14 cellular contexts compared by ENCODE assay signal in genomic region chr15:66803749-66804148, GRCh38.
DNase-seq lines count a peak whose midpoint lies in the region; TF ChIP-seq lines count a peak whose summit lies in the region.
"Had no signal": no experiment of that assay in that cellular context is flagged by ENCODE, and none has a peak within 500 bp of the region (broad histone marks: within the 10 kb centered on the region; RNA-seq: fewer than 3 reads in every experiment).

No MANE protein-coding gene starts in this region.

- no peak for TF ChIP-seq CTCF in Peyer's patch (IDR thresholded peaks at IDR 0.05)
- no peak for TF ChIP-seq CTCF in neural progenitor cell (IDR thresholded peaks at IDR 0.05)
- TF ChIP-seq CTCF in transverse colon (IDR thresholded peaks at IDR 0.05): no peak
- no peak for TF ChIP-seq CTCF in prostate gland (IDR thresholded peaks at IDR 0.05)

- H3F3A ChIP-seq in neural progenitor cell (ENCODE audit: low read depth): no peaks in the 10 kb centered on the region

- DNase-seq in Peyer's patch: no peak
- DNase-seq in neural progenitor cell (ENCODE audit: low spot score): no peak
- no peak for DNase-seq in transverse colon
- no peak for DNase-seq in prostate gland (ENCODE audit: low spot score)
- no peak for DNase-seq in NCI-H1092 (lab: John Stamatoyannopoulos, UW)
- DNase-seq in MV-4-11 (lab: John Stamatoyannopoulos, UW): no peak
- no peak for DNase-seq in NCI-H345 treated with DMSO at 0.1 percent for 48 hours (lab: John Stamatoyannopoulos, UW; ENCODE audit: unreplicated experiment)
- DNase-seq: activated CD4-positive, alpha-beta T cell treated with anti-CD3 and anti-CD28 coated beads for 48 hours; NCI-H1694 treated with DMSO at 0.1 percent for 48 hours; NCI-H82; stimulated activated naive CD8-positive, alpha-beta T cell treated with anti-CD3 and anti-CD28 coated beads, Interleukin-15, amount 100 ng/mL, for 72 hours had no signal

- in situ Hi-C loops in transverse colon (cut with MboI; ENCODE audit: low pct_ligation_motif_present in 1 of 4, low pct_unique_long_range_greater_than_20kb in 1 of 4, low sequenced_read_pairs in 3 of 4): no loop called here

- H3K36me3 ChIP-seq in Peyer's patch (no peaks in the 10 kb centered on the region), neural progenitor cell (no peaks in the 10 kb centered on the region), transverse colon (no peaks in the 10 kb centered on the region), prostate gland (no peaks in the 10 kb centered on the region)

- intact Hi-C loops in dendritic cell treated with granulocyte-macrophage colony-stimulating factor and Interleukin-4, amounts not matched to agents 40 ng/mL and 50 ng/mL, for 4 days (cut with micrococcal nuclease): loop anchor here (5.0 kb wide), 1 partner anchor 49 kb away; no protein-coding TSS in a partner anchor
- intact Hi-C loops in transverse colon (cut with DNase I; ENCODE audit: low total_unique reads) (no loop called here), prostate gland (cut with DNase I) (no loop called here)

- no peaks in the 10 kb centered on the region for H3K79me2 ChIP-seq in neural progenitor cell (ENCODE audit: low read depth)

- no peak for TF ChIP-seq EP300 in transverse colon (IDR thresholded peaks at IDR 0.05; ENCODE audit: low read depth)

- H3K36me3 Mint-ChIP-seq in dendritic cell treated with granulocyte-macrophage colony-stimulating factor and Interleukin-4, amounts not matched to agents 40 ng/mL and 50 ng/mL, for 4 days (ENCODE audit: low read depth): no peaks in the 10 kb centered on the region
- no peaks in the 10 kb centered on the region for H3K36me3 Mint-ChIP-seq in neural progenitor cell
- H3K36me3 Mint-ChIP-seq: natural killer cell treated with Interleukin-12 subunit alpha and Interleukin-12 subunit beta and Interleukin-15 and Interleukin-18, amount 100 ng/mL, for 72 hours had no signal

- H3K4me2 ChIP-seq in neural progenitor cell: no peak overlapping the region

- no peaks in the 10 kb centered on the region for H3K9me3 ChIP-seq in Peyer's patch
- no peaks in the 10 kb centered on the region for H3K9me3 ChIP-seq in neural progenitor cell (ENCODE audit: low read depth)
- H3K9me3 ChIP-seq in transverse colon: no peaks in the 10 kb centered on the region
- no peaks in the 10 kb centered on the region for H3K9me3 ChIP-seq in prostate gland

- H3K9ac ChIP-seq in neural progenitor cell: no peak overlapping the region

- H3K4me1 Mint-ChIP-seq in dendritic cell treated with granulocyte-macrophage colony-stimulating factor and Interleukin-4, amounts not matched to agents 40 ng/mL and 50 ng/mL, for 4 days (ENCODE audit: low read depth): peaks cover 41% of the 10 kb centered on the region
- H3K4me1 Mint-ChIP-seq in neural progenitor cell: peaks cover 48% of the 10 kb centered on the region
- H3K4me1 Mint-ChIP-seq: stimulated activated naive CD8-positive, alpha-beta T cell treated with anti-CD3 and anti-CD28 coated beads, Interleukin-15, amount 100 ng/mL, for 72 hours had no signal

- no peaks in the 10 kb centered on the region for H3K27me3 ChIP-seq in Peyer's patch
- H3K27me3 ChIP-seq in neural progenitor cell: no peaks in the 10 kb centered on the region
- H3K27me3 ChIP-seq in transverse colon: no peaks in the 10 kb centered on the region
- no peaks in the 10 kb centered on the region for H3K27me3 ChIP-seq in prostate gland (replicated peaks; ENCODE audit: insufficient read depth)

- peak overlapping the region; percentile 40 for H2AFZ ChIP-seq in neural progenitor cell (replicated peaks)

- H3K9me3 Mint-ChIP-seq in dendritic cell treated with granulocyte-macrophage colony-stimulating factor and Interleukin-4, amounts not matched to agents 40 ng/mL and 50 ng/mL, for 4 days: no peaks in the 10 kb centered on the region
- H3K9me3 Mint-ChIP-seq in neural progenitor cell: peaks cover 5% of the 10 kb centered on the region
- H3K9me3 Mint-ChIP-seq: activated T-helper 1 cell treated with anti-CD3 and anti-CD28 coated beads, Interleukin-12 subunit alpha, Interleukin-12 subunit beta, Interleukin-2, Interleukin-4 antibody, amounts not matched to agents 30 ng/mL and 10 ng/mL and 1 ng/mL, durations not matched to agents 14 hours and 24 hours and 36 hours; natural killer cell treated with Interleukin-12 subunit alpha and Interleukin-12 subunit beta and Interleukin-15 and Interleukin-18, amount 100 ng/mL, for 72 hours; stimulated activated naive CD8-positive, alpha-beta T cell treated with anti-CD3 and anti-CD28 coated beads, Interleukin-15, amount 100 ng/mL, for 72 hours had no signal

- peaks cover 0 to 20% (median 8%) of the 10 kb centered on the region in 4 donors for H3K4me1 ChIP-seq in Peyer's patch
- peaks cover 17% of the 10 kb centered on the region for H3K4me1 ChIP-seq in neural progenitor cell
- H3K4me1 ChIP-seq in transverse colon: peaks cover 17 to 20% (median 19%) of the 10 kb centered on the region in 4 donors
- H3K4me1 ChIP-seq in prostate gland (replicated peaks): peaks cover 13% of the 10 kb centered on the region

- peak overlapping the region; percentile 74 for H3K27ac Mint-ChIP-seq in dendritic cell treated with granulocyte-macrophage colony-stimulating factor and Interleukin-4, amounts not matched to agents 40 ng/mL and 50 ng/mL, for 4 days
- peak overlapping the region; percentile 90 for H3K27ac Mint-ChIP-seq in neural progenitor cell
- H3K27ac Mint-ChIP-seq: activated T-helper 1 cell treated with anti-CD3 and anti-CD28 coated beads, Interleukin-12 subunit alpha, Interleukin-12 subunit beta, Interleukin-2, Interleukin-4 antibody, amounts not matched to agents 30 ng/mL and 10 ng/mL and 1 ng/mL, durations not matched to agents 14 hours and 24 hours and 36 hours; natural killer cell treated with Interleukin-12 subunit alpha and Interleukin-12 subunit beta and Interleukin-15 and Interleukin-18, amount 100 ng/mL, for 72 hours had no signal

- H3K4me3 Mint-ChIP-seq in dendritic cell treated with granulocyte-macrophage colony-stimulating factor and Interleukin-4, amounts not matched to agents 40 ng/mL and 50 ng/mL, for 4 days: no peak overlapping the region
- H3K4me3 Mint-ChIP-seq in neural progenitor cell: no peak overlapping the region
- H3K4me3 Mint-ChIP-seq: activated T-helper 1 cell treated with anti-CD3 and anti-CD28 coated beads, Interleukin-12 subunit alpha, Interleukin-12 subunit beta, Interleukin-2, Interleukin-4 antibody, amounts not matched to agents 30 ng/mL and 10 ng/mL and 1 ng/mL, durations not matched to agents 14 hours and 24 hours and 36 hours; natural killer cell treated with Interleukin-12 subunit alpha and Interleukin-12 subunit beta and Interleukin-15 and Interleukin-18, amount 100 ng/mL, for 72 hours; stimulated activated naive CD8-positive, alpha-beta T cell treated with anti-CD3 and anti-CD28 coated beads, Interleukin-15, amount 100 ng/mL, for 72 hours had no signal

- H3K27ac ChIP-seq in Peyer's patch (peak overlapping the region; percentile 50 to 74 (median 66)), neural progenitor cell (no peak overlapping the region), transverse colon (peak overlapping the region; percentile 71 to 81 (median 74)), prostate gland (peak overlapping the region in 1 of 2 donors; percentile 42)

- H3K27me3 Mint-ChIP-seq in dendritic cell treated with granulocyte-macrophage colony-stimulating factor and Interleukin-4, amounts not matched to agents 40 ng/mL and 50 ng/mL, for 4 days: peaks cover 4% of the 10 kb centered on the region
- peaks cover 7% of the 10 kb centered on the region for H3K27me3 Mint-ChIP-seq in neural progenitor cell (ENCODE audit: insufficient read depth, low read depth)

- no peak overlapping the region for H3K4me3 ChIP-seq in Peyer's patch
- no peak overlapping the region for H3K4me3 ChIP-seq in neural progenitor cell
- no peak overlapping the region for H3K4me3 ChIP-seq in transverse colon
- no peak overlapping the region for H3K4me3 ChIP-seq in prostate gland

- 70% methylated on average over 1 of the region's 1 CpG; no CpG with 5 or more reads in 1 of the 2 donors for WGBS in transverse colon (ENCODE audit: low coverage in 1 of 2), 2 donors
- WGBS in prostate gland: 50% methylated on average over 1 of the region's 1 CpG

- H4K20me1 ChIP-seq in neural progenitor cell (ENCODE audit: low read depth): no peaks in the 10 kb centered on the region

- no peak for TF ChIP-seq POLR2A in Peyer's patch (IDR thresholded peaks at IDR 0.05)
- TF ChIP-seq POLR2A in transverse colon (IDR thresholded peaks at IDR 0.05): no peak
- no peak for TF ChIP-seq POLR2A in prostate gland (IDR thresholded peaks at IDR 0.05)
